Comparison of ENCODE assay signal across 14 cellular contexts in genomic region chrX:19194285-19195242, GRCh38.
DNase-seq lines count a peak whose midpoint lies in the region; ATAC-seq, FAIRE-seq and TF ChIP-seq lines count a peak whose summit lies in the region.
"Had no signal": no experiment of that assay in that cellular context is flagged by ENCODE, and none has a peak within 500 bp of the region (broad histone marks: within the 10 kb centered on the region; RNA-seq: fewer than 3 reads in every experiment).

No MANE protein-coding gene starts in this region.

- DNase-seq in transverse colon: no peak
- no peak for DNase-seq in GOT3 (lab: John Stamatoyannopoulos, UW)
- DNase-seq in kidney: no peak
- DNase-seq: activated CD4-positive, alpha-beta T cell treated with anti-CD3 and anti-CD28 coated beads, Interleukin-2, amount 50 U/mL, for 4 hours; activated naive CD8-positive, alpha-beta T cell treated with anti-CD3 and anti-CD28 coated beads, Interleukin-2, amount 10 ng/mL, durations not matched to agents 7 days and 5 days; gastrocnemius medialis; NCI-H1092 treated with DMSO at 0.1 percent for 48 hours; NK-92 treated with Interleukin-12 subunit alpha and Interleukin-12 subunit beta, amount 100 ng/mL, for 24 hours had no signal

- TF ChIP-seq EP300 in transverse colon (IDR thresholded peaks at IDR 0.05; ENCODE audit: low read depth): no peak

- 55 to 65% methylated on average over 4 to 9 of the region's 9 CpGs for WGBS in transverse colon (ENCODE audit: low coverage in 1 of 2), 2 donors

- H3K4me2 ChIP-seq in OCI-LY3 (ENCODE audit: low read length): 0 out of 2 replicates have a peak overlapping the region, but pooled peaks have one; percentile 7
- H3K4me2 ChIP-seq: GM23338 had no signal

- H3K27me3 ChIP-seq in OCI-LY3 (ENCODE audit: low read depth, low read length) (no peaks in the 10 kb centered on the region), transverse colon (no peaks in the 10 kb centered on the region)
- H3K27me3 ChIP-seq: gastrocnemius medialis had no signal

- H3K4me1 ChIP-seq in OCI-LY3 (ENCODE audit: low read length) (no peaks in the 10 kb centered on the region), transverse colon (no peaks in the 10 kb centered on the region), kidney (ENCODE audit: control insufficient read depth in 1 of 2, insufficient read depth in 1 of 2, low read depth in 1 of 2, low read length in 2 of 2) (no peaks in the 10 kb centered on the region)
- H3K4me1 ChIP-seq: gastrocnemius medialis had no signal

- H3K9ac ChIP-seq in OCI-LY3 (ENCODE audit: low read length) (no peak overlapping the region), kidney (ENCODE audit: low read length in 2 of 2) (no peak overlapping the region)

- no peak for FAIRE-seq in kidney (lab: Jason Lieb, UNC)

- TF ChIP-seq CTCF in C4-2B (conservative IDR thresholded peaks at IDR 0.05) (peak; percentile 28), OCI-LY3 (IDR thresholded peaks at IDR 0.05; ENCODE audit: low read depth, low read length) (peak; percentile 21; the same call in 1 of the 2 replicates), transverse colon (IDR thresholded peaks at IDR 0.05) (no peak), kidney (IDR thresholded peaks at IDR 0.05; ENCODE audit: borderline replicate concordance, extremely low read depth, insufficient read depth) (no peak)

- no peaks in the 10 kb centered on the region for H3K36me3 ChIP-seq in OCI-LY3 (replicated peaks; ENCODE audit: low read depth, low read length)
- H3K36me3 ChIP-seq in transverse colon: no peaks in the 10 kb centered on the region
- H3K36me3 ChIP-seq in kidney (ENCODE audit: control insufficient read depth in 1 of 2, insufficient read depth in 2 of 2, low read length in 2 of 2): no peaks in the 10 kb centered on the region
- H3K36me3 ChIP-seq: gastrocnemius medialis had no signal

- H3K79me2 ChIP-seq in OCI-LY3 (ENCODE audit: low read length): no peaks in the 10 kb centered on the region

- no peak for TF ChIP-seq POLR2A in transverse colon (IDR thresholded peaks at IDR 0.05)

- intact Hi-C loops in transverse colon (cut with DNase I; ENCODE audit: low total_unique reads): no loop called here
- intact Hi-C loops in kidney (cut with DNase I): no loop called here

- H3K9me3 ChIP-seq in OCI-LY3 (ENCODE audit: insufficient read depth, low read length) (no peaks in the 10 kb centered on the region), transverse colon (no peaks in the 10 kb centered on the region), kidney (ENCODE audit: control insufficient read depth in 1 of 2, low read length in 2 of 2) (peaks cover 0 to 3% of the 10 kb centered on the region in 2 donors)
- H3K9me3 ChIP-seq: gastrocnemius medialis had no signal

- no peaks in the 10 kb centered on the region for H4K20me1 ChIP-seq in OCI-LY3 (ENCODE audit: insufficient read depth, low read length)

- no peak overlapping the region for H2AFZ ChIP-seq in OCI-LY3 (ENCODE audit: low read depth, low read length)

- no peak overlapping the region for H3K4me3 ChIP-seq in OCI-LY3 (ENCODE audit: low read length)
- H3K4me3 ChIP-seq in transverse colon: no peak overlapping the region
- no peak overlapping the region for H3K4me3 ChIP-seq in kidney (ENCODE audit: low read length in 2 of 2)
- H3K4me3 ChIP-seq: gastrocnemius medialis, GM23338 had no signal

- in situ Hi-C loops in transverse colon (cut with MboI; ENCODE audit: low pct_ligation_motif_present in 1 of 4, low pct_unique_long_range_greater_than_20kb in 1 of 4, low sequenced_read_pairs in 3 of 4): no loop called here

- ATAC-seq in GM18861 (IDR thresholded peaks at IDR 0.05; ENCODE audit: unreplicated experiment) (peak; percentile 46), HG02571 (IDR thresholded peaks at IDR 0.05; ENCODE audit: unreplicated experiment) (peak; percentile 28), GM19328 (IDR thresholded peaks at IDR 0.05; ENCODE audit: unreplicated experiment) (no peak)
- ATAC-seq: gastrocnemius medialis had no signal

- no peak overlapping the region for H3K27ac ChIP-seq in C4-2B
- no peak overlapping the region for H3K27ac ChIP-seq in OCI-LY3 (ENCODE audit: low read length)
- no peak overlapping the region for H3K27ac ChIP-seq in transverse colon
- no peak overlapping the region for H3K27ac ChIP-seq in kidney (ENCODE audit: low read depth in 2 of 2, low read length in 2 of 2)
- H3K27ac ChIP-seq: gastrocnemius medialis had no signal

Comparison
In these comparisons a context has a peak if more than half of its experiments do, and no peak if none do; other contexts are left out.
1. CTCF ChIP-seq: peak in C4-2B (single experiment) and OCI-LY3 (single experiment); none in transverse colon (0 of 5) and kidney (single experiment).